Comparison of ENCODE assay signal across 10 cellular contexts in the genomic region with DNA sequence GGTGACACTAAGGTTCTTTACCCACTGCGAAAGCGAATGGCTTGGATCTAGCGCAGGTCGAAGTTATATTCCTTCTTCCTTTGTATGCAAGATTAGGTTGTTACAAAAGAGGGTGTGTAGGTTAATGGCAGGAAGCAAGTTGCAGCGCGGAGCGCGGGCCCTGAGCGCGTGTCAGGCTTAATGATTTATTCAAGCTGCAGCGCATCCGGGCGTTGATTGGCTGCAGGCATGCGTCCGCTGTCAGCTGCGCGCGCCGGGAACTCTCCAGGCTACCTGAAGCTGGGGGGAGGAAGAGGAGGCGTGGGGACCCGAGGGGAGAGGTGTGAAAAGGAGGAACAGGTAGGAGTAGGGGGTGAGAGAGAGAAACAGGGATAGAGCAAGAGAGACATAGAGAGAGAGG. TPM values are rescaled to one million over a fixed set of nuclear protein-coding genes. Genes with fewer than 3 reads are reported as not detected.
DNase-seq lines count a peak whose midpoint lies in the region; ATAC-seq, FAIRE-seq and TF ChIP-seq lines count a peak whose summit lies in the region.
"Had no signal": no experiment of that assay in that cellular context is flagged by ENCODE, and none has a peak within 500 bp of the region (broad histone marks: within the 10 kb centered on the region; RNA-seq: fewer than 3 reads in every experiment).

No MANE protein-coding gene starts in this region.

- H3K79me2 ChIP-seq in keratinocyte (ENCODE audit: control insufficient read depth, insufficient read depth, low read length): no peaks in the 10 kb centered on the region

- no peak overlapping the region for H3K9ac ChIP-seq in NT2/D1 (ENCODE audit: insufficient read length, low read depth)
- no peak overlapping the region for H3K9ac ChIP-seq in keratinocyte (ENCODE audit: control insufficient read depth, extremely low read depth, insufficient read depth, low read length)

- TF ChIP-seq POLR2A in lower leg skin (IDR thresholded peaks at IDR 0.05): no peak

- WGBS in lower leg skin, 2 donors: 1 to 3% methylated on average over 21 of the region's 21 CpGs

- peak overlapping the region; percentile 8 for H3K4me2 ChIP-seq in keratinocyte (ENCODE audit: control insufficient read depth, extremely low read depth, insufficient read depth, low read depth, low read length)

- H3K27me3 ChIP-seq in NT2/D1 (ENCODE audit: insufficient read depth, insufficient read length) (peaks cover 91% of the 10 kb centered on the region), keratinocyte (ENCODE audit: control insufficient read depth, extremely low read depth, insufficient read depth, low read length) (peaks cover 69% of the 10 kb centered on the region)

- peak overlapping the region; percentile 29 for H3K4me3 ChIP-seq in NT2/D1 (ENCODE audit: insufficient read length, low read depth)
- H3K4me3 ChIP-seq in keratinocyte (ENCODE audit: control insufficient read depth in 2 of 3, extremely low read depth in 1 of 3, insufficient read depth in 2 of 3, low read depth in 1 of 3, low read length in 3 of 3): peak overlapping the region in 1 of 3 experiments; percentile 21
- H3K4me3 ChIP-seq in lower leg skin (ENCODE audit: low read depth, poor library complexity, severe bottlenecking): no peak overlapping the region
- H3K4me3 ChIP-seq: Peyer's patch had no signal

- no peaks in the 10 kb centered on the region for H4K20me1 ChIP-seq in keratinocyte (ENCODE audit: control insufficient read depth, extremely low read depth, insufficient read depth, low read length)

- dilution Hi-C loops in keratinocyte (cut with MboI; ENCODE audit: extremely low pct_ligation_motif_present, low sequenced_read_pairs): no loop called here

- H3K27ac ChIP-seq in keratinocyte (ENCODE audit: control insufficient read depth, insufficient read depth, low read length): no peak overlapping the region
- H3K27ac ChIP-seq: Peyer's patch had no signal

- H3K9me3 ChIP-seq in NT2/D1 (ENCODE audit: insufficient read depth, low read length) (peaks cover 13% of the 10 kb centered on the region), keratinocyte (ENCODE audit: control insufficient read depth, low read depth, low read length) (no peaks in the 10 kb centered on the region)

- FAIRE-seq in keratinocyte (lab: Jason Lieb, UNC): no peak

- TF ChIP-seq CTCF in keratinocyte (optimal IDR thresholded peaks at IDR 0.05 in 1 of 3, IDR thresholded peaks at IDR 0.05 in 1 of 3, conservative IDR thresholded peaks at IDR 0.05 in 1 of 3; ENCODE audit: extremely low read depth in 1 of 3, insufficient read depth in 2 of 3, low read length in 3 of 3): no peak
- no peak for TF ChIP-seq CTCF in lower leg skin (IDR thresholded peaks at IDR 0.05)

- ATAC-seq in GM21786 (IDR thresholded peaks at IDR 0.05; ENCODE audit: unreplicated experiment): peak; percentile 35
- no peak for ATAC-seq in GM18502 (IDR thresholded peaks at IDR 0.05; ENCODE audit: poor library complexity, unreplicated experiment)
- ATAC-seq in HG03378 (IDR thresholded peaks at IDR 0.05; ENCODE audit: unreplicated experiment): no peak

- H3K4me1 ChIP-seq in NT2/D1 (ENCODE audit: insufficient read depth, insufficient read length) (peaks cover 2% of the 10 kb centered on the region), keratinocyte (ENCODE audit: control insufficient read depth, extremely low read depth, insufficient read depth, low read length) (no peaks in the 10 kb centered on the region)
- H3K4me1 ChIP-seq: Peyer's patch had no signal

- peak; percentile 92 for DNase-seq in COR-L47 (lab: John Stamatoyannopoulos, UW)
- no peak for DNase-seq in NT2/D1 (ENCODE audit: low read depth, low spot score)
- no peak for DNase-seq in keratinocyte (ENCODE audit: low read depth, low spot score)
- DNase-seq in lower leg skin (ENCODE audit: low spot score in 2 of 2): no peak
- no peak for DNase-seq in MV-4-11 (lab: John Stamatoyannopoulos, UW)

- intact Hi-C loops in lower leg skin (cut with DNase I; ENCODE audit: low total_unique reads): no loop called here

- no peak overlapping the region for H2AFZ ChIP-seq in keratinocyte (ENCODE audit: control insufficient read depth, low read length)

- no peaks in the 10 kb centered on the region for H3K9me1 ChIP-seq in keratinocyte (ENCODE audit: control insufficient read depth, extremely low read depth, insufficient read depth, low read length)

- no peaks in the 10 kb centered on the region for H3K36me3 ChIP-seq in NT2/D1 (ENCODE audit: insufficient read depth, insufficient read length, low read length)
- no peaks in the 10 kb centered on the region for H3K36me3 ChIP-seq in keratinocyte (ENCODE audit: control insufficient read depth in 2 of 2, extremely low read depth in 1 of 2, insufficient read depth in 2 of 2, low read length in 2 of 2)
- H3K36me3 ChIP-seq: Peyer's patch had no signal

RNA-seq across cellular contexts. Expression of a gene that starts 7.4 kb away (rescaled TPM):
- 0.03 TPM in 1 of 3 replicates, not detected in the others for polyA plus RNA-seq in keratinocyte
- polyA plus RNA-seq in keratinocyte (2011; ENCODE audit: low read depth): not detected
- polyA plus RNA-seq in keratinocyte (2011; cell fraction: cytosol; rRNA removed): not detected in 2 replicates
- not detected in 2 replicates for polyA plus RNA-seq in keratinocyte (2011; cell fraction: nucleus; rRNA removed)
- polyA plus RNA-seq in keratinocyte (2012; ENCODE audit: low replicate concordance): not detected in 2 replicates
- not detected in 3 replicates for polyA minus RNA-seq in keratinocyte
- polyA minus RNA-seq in keratinocyte (2011; cell fraction: cytosol; rRNA and poly(A)+ RNA removed): not detected
- not detected in 2 replicates for polyA minus RNA-seq in keratinocyte (2011; cell fraction: nucleus; rRNA and poly(A)+ RNA removed)
- not detected for total RNA-seq in lower leg skin
- total RNA-seq: dermis microvascular lymphatic vessel endothelial cell, Peyer's patch had no signal

RNA-seq across cellular contexts. Expression of a gene that starts 47.8 kb away (rescaled TPM):
- not detected in 3 replicates for polyA plus RNA-seq in keratinocyte
- polyA plus RNA-seq in keratinocyte (2011; ENCODE audit: low read depth): not detected
- polyA plus RNA-seq in keratinocyte (2011; cell fraction: cytosol; rRNA removed): not detected in 2 replicates
- polyA plus RNA-seq in keratinocyte (2011; cell fraction: nucleus; rRNA removed): not detected in 2 replicates
- polyA plus RNA-seq in keratinocyte (2012; ENCODE audit: low replicate concordance): not detected in 2 replicates
- polyA minus RNA-seq in keratinocyte: not detected in 3 replicates
- not detected for polyA minus RNA-seq in keratinocyte (2011; cell fraction: cytosol; rRNA and poly(A)+ RNA removed)
- polyA minus RNA-seq in keratinocyte (2011; cell fraction: nucleus; rRNA and poly(A)+ RNA removed): not detected in 2 replicates
- not detected for total RNA-seq in lower leg skin
- total RNA-seq: dermis microvascular lymphatic vessel endothelial cell, Peyer's patch had no signal
